In the genomic region with DNA sequence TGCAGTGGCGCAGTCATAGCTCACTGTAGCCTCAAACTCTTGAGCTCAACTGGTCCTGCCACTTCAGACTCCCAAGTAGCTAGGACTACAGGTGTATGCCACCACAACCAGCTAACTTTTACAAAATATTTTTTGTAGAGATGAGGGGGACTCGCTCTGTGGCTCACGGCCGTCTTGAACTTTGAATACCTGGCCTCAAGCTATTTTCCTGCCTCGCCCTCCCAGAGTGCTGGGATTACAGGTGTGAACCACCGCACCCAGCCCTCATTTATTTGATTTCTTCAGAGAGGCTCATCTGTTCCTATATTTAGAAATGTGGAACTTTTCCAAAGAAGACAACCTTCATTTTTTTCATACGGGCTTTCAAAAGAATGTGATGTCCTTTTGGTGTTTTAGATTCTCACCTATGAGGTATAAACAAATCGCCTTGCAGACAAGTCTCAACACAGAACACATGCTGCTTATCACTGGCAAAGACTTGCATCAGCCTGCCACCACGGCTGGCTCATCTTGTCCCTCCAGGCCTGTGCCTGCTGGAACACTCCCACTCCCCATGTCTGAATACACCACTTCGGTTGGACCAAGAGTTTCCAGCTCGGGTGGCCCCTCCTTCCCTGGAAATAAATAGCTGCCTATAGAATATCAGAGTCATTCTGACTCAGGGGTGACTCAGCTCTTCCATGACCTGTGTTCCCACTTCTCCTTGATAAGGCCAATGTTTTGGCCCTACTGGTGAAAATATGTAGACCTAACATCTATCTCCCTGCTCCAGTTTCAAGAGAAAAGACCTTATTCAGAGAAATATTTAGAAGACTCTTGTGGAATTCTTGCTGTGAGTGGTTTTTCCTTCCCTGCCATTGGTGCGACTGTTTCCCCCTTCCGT, we compare ENCODE assay signal across 1 cellular context.
TF ChIP-seq lines count a peak whose summit lies in the region.

No MANE protein-coding gene starts in this region.

TF ChIP-seq in K562, 482 proteins besides CTCF, POLR2A, EP300 and RAD21 (continued from another document and continues in another):
- TF ChIP-seq TAL1 (IDR thresholded peaks at IDR 0.05) (no peak), EZH2 (IDR thresholded peaks at IDR 0.05; ENCODE audit: borderline replicate concordance, low read depth, low read length) (no peak; the same call in 1 of the 2 replicates), ZNF224 (CRISPR knock-in tag; IDR thresholded peaks at IDR 0.05) (no peak), TRIM28 (IDR thresholded peaks at IDR 0.05) (no peak), RBFOX2 (IDR thresholded peaks at IDR 0.05; ENCODE audit: low read depth, low read length) (peak; percentile 74), IFI16 (CRISPR knock-in tag; IDR thresholded peaks at IDR 0.05) (peak; percentile 10; the same call in 1 of the 2 replicates), HEY1 (CRISPR knock-in tag; IDR thresholded peaks at IDR 0.05; ENCODE audit: borderline replicate concordance) (peak; percentile 12; the same call in 1 of the 2 replicates), SETDB1 (IDR thresholded peaks at IDR 0.05; ENCODE audit: low read length) (no peak), ATF7 (IDR thresholded peaks at IDR 0.05) (no peak), SMAD1 (IDR thresholded peaks at IDR 0.05; ENCODE audit: low read depth, low read length, partially characterized antibody) (peak; percentile 85), KLF13 (tag; IDR thresholded peaks at IDR 0.05; ENCODE audit: borderline replicate concordance, low read depth) (peak; percentile 83), ZNF584 (CRISPR knock-in tag; IDR thresholded peaks at IDR 0.05; ENCODE audit: low read depth) (no peak), NFRKB (IDR thresholded peaks at IDR 0.05; ENCODE audit: low read depth) (no peak), ZNF384 (IDR thresholded peaks at IDR 0.05; ENCODE audit: low read depth, low read length) (no peak), SRSF7 (optimal IDR thresholded peaks at IDR 0.05; ENCODE audit: low read depth, low read length) (no peak), POLR2AphosphoS5 (IDR thresholded peaks at IDR 0.05; ENCODE audit: control insufficient read depth, insufficient read depth, low read depth, low read length) (peak; percentile 93), HDAC2 (IDR thresholded peaks at IDR 0.05) (no peak), PRPF4 (IDR thresholded peaks at IDR 0.05; ENCODE audit: insufficient read depth, low read depth, low read length, poor library complexity, severe bottlenecking) (no peak), SMARCB1 (IDR thresholded peaks at IDR 0.05; ENCODE audit: insufficient read length, low read depth) (peak; percentile 87), ZFX (CRISPR knock-in tag; IDR thresholded peaks at IDR 0.05) (no peak), STAG1 (CRISPR knock-in tag; IDR thresholded peaks at IDR 0.05; ENCODE audit: borderline replicate concordance) (no peak), FOXM1 (IDR thresholded peaks at IDR 0.05; ENCODE audit: low read depth) (no peak), FOXM1 (CRISPR knock-in tag; IDR thresholded peaks at IDR 0.05; ENCODE audit: low read depth) (no peak), ZFPM2 (CRISPR knock-in tag; IDR thresholded peaks at IDR 0.05) (no peak), LARP7 (IDR thresholded peaks at IDR 0.05) (no peak), PHB (CRISPR knock-in tag; IDR thresholded peaks at IDR 0.05) (no peak), TOE1 (IDR thresholded peaks at IDR 0.05; ENCODE audit: borderline replicate concordance) (no peak), TOE1 (CRISPR knock-in tag; IDR thresholded peaks at IDR 0.05; ENCODE audit: borderline replicate concordance, low read depth) (no peak), ARID1B (IDR thresholded peaks at IDR 0.05) (no peak), NR2C1 (IDR thresholded peaks at IDR 0.05) (no peak), NR2C1 (tag; IDR thresholded peaks at IDR 0.05) (peak; percentile 77), ZNF174 (CRISPR knock-in tag; IDR thresholded peaks at IDR 0.05) (no peak), MYC (IDR thresholded peaks at IDR 0.05; ENCODE audit: low read depth, low read length) (peak; percentile 99), MYC (CRISPR knock-in tag; IDR thresholded peaks at IDR 0.05; ENCODE audit: borderline replicate concordance, low read depth) (peak; percentile 54; the same call in 1 of the 2 replicates), SIN3A (IDR thresholded peaks at IDR 0.05; ENCODE audit: borderline replicate concordance in 2 of 2, control insufficient read depth in 1 of 2, low read depth in 2 of 2, low read length in 2 of 2) (peak in 1 of 2 experiments; percentile 76; a peak in 1 of 4 replicates), NR3C1 (CRISPR knock-in tag; IDR thresholded peaks at IDR 0.05) (no peak), POLR2B (IDR thresholded peaks at IDR 0.05; ENCODE audit: low read depth, partially characterized antibody) (no peak), HNRNPLL (IDR thresholded peaks at IDR 0.05; ENCODE audit: low read depth, low read length, poor library complexity, severe bottlenecking) (peak; percentile 80), OTX1 (CRISPR knock-in tag; IDR thresholded peaks at IDR 0.05) (no peak), ELF2 (CRISPR knock-in tag; IDR thresholded peaks at IDR 0.05) (peak; percentile 78), ZNF586 (CRISPR knock-in tag; conservative IDR thresholded peaks at IDR 0.05) (no peak), HCFC1 (IDR thresholded peaks at IDR 0.05; ENCODE audit: low read depth, low read length) (peak; percentile 34; the same call in 1 of the 2 replicates), ZNF695 (CRISPR knock-in tag; IDR thresholded peaks at IDR 0.05) (no peak), GTF2E2 (tag; IDR thresholded peaks at IDR 0.05) (no peak)
- TF ChIP-seq, protein P1, sequence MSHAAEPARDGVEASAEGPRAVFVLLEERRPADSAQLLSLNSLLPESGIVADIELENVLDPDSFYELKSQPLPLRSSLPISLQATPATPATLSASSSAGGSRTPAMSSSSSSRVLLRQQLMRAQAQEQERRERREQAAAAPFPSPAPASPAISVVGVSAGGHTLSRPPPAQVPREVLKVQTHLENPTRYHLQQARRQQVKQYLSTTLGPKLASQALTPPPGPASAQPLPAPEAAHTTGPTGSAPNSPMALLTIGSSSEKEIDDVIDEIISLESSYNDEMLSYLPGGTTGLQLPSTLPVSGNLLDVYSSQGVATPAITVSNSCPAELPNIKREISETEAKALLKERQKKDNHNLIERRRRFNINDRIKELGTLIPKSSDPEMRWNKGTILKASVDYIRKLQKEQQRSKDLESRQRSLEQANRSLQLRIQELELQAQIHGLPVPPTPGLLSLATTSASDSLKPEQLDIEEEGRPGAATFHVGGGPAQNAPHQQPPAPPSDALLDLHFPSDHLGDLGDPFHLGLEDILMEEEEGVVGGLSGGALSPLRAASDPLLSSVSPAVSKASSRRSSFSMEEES (CRISPR knock-in tag; IDR thresholded peaks at IDR 0.05), result no peak
- TF ChIP-seq, protein P2, sequence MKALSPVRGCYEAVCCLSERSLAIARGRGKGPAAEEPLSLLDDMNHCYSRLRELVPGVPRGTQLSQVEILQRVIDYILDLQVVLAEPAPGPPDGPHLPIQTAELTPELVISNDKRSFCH (CRISPR knock-in tag; IDR thresholded peaks at IDR 0.05), result no peak; the same call in 1 of the 2 replicates
- TF ChIP-seq, protein P2 (tag; IDR thresholded peaks at IDR 0.05), result peak; percentile 85
- TF ChIP-seq, protein P3, sequence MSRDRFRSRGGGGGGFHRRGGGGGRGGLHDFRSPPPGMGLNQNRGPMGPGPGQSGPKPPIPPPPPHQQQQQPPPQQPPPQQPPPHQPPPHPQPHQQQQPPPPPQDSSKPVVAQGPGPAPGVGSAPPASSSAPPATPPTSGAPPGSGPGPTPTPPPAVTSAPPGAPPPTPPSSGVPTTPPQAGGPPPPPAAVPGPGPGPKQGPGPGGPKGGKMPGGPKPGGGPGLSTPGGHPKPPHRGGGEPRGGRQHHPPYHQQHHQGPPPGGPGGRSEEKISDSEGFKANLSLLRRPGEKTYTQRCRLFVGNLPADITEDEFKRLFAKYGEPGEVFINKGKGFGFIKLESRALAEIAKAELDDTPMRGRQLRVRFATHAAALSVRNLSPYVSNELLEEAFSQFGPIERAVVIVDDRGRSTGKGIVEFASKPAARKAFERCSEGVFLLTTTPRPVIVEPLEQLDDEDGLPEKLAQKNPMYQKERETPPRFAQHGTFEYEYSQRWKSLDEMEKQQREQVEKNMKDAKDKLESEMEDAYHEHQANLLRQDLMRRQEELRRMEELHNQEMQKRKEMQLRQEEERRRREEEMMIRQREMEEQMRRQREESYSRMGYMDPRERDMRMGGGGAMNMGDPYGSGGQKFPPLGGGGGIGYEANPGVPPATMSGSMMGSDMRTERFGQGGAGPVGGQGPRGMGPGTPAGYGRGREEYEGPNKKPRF (IDR thresholded peaks at IDR 0.05; ENCODE audit: low read depth, low read length), result no peak
- TF ChIP-seq, protein P4, sequence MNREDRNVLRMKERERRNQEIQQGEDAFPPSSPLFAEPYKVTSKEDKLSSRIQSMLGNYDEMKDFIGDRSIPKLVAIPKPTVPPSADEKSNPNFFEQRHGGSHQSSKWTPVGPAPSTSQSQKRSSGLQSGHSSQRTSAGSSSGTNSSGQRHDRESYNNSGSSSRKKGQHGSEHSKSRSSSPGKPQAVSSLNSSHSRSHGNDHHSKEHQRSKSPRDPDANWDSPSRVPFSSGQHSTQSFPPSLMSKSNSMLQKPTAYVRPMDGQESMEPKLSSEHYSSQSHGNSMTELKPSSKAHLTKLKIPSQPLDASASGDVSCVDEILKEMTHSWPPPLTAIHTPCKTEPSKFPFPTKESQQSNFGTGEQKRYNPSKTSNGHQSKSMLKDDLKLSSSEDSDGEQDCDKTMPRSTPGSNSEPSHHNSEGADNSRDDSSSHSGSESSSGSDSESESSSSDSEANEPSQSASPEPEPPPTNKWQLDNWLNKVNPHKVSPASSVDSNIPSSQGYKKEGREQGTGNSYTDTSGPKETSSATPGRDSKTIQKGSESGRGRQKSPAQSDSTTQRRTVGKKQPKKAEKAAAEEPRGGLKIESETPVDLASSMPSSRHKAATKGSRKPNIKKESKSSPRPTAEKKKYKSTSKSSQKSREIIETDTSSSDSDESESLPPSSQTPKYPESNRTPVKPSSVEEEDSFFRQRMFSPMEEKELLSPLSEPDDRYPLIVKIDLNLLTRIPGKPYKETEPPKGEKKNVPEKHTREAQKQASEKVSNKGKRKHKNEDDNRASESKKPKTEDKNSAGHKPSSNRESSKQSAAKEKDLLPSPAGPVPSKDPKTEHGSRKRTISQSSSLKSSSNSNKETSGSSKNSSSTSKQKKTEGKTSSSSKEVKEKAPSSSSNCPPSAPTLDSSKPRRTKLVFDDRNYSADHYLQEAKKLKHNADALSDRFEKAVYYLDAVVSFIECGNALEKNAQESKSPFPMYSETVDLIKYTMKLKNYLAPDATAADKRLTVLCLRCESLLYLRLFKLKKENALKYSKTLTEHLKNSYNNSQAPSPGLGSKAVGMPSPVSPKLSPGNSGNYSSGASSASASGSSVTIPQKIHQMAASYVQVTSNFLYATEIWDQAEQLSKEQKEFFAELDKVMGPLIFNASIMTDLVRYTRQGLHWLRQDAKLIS (CRISPR knock-in tag; IDR thresholded peaks at IDR 0.05), result peak; percentile 96
- TF ChIP-seq, protein P5, sequence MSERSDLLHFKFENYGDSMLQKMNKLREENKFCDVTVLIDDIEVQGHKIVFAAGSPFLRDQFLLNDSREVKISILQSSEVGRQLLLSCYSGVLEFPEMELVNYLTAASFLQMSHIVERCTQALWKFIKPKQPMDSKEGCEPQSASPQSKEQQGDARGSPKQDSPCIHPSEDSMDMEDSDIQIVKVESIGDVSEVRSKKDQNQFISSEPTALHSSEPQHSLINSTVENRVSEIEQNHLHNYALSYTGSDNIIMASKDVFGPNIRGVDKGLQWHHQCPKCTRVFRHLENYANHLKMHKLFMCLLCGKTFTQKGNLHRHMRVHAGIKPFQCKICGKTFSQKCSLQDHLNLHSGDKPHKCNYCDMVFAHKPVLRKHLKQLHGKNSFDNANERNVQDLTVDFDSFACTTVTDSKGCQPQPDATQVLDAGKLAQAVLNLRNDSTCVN (CRISPR knock-in tag; IDR thresholded peaks at IDR 0.05), result 0 out of 2 replicates have a peak, but pooled peaks have one; percentile 37
- TF ChIP-seq, protein P6, sequence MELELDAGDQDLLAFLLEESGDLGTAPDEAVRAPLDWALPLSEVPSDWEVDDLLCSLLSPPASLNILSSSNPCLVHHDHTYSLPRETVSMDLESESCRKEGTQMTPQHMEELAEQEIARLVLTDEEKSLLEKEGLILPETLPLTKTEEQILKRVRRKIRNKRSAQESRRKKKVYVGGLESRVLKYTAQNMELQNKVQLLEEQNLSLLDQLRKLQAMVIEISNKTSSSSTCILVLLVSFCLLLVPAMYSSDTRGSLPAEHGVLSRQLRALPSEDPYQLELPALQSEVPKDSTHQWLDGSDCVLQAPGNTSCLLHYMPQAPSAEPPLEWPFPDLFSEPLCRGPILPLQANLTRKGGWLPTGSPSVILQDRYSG (tag; conservative IDR thresholded peaks at IDR 0.05; ENCODE audit: low read depth), result peak; percentile 95
- TF ChIP-seq, protein P7, sequence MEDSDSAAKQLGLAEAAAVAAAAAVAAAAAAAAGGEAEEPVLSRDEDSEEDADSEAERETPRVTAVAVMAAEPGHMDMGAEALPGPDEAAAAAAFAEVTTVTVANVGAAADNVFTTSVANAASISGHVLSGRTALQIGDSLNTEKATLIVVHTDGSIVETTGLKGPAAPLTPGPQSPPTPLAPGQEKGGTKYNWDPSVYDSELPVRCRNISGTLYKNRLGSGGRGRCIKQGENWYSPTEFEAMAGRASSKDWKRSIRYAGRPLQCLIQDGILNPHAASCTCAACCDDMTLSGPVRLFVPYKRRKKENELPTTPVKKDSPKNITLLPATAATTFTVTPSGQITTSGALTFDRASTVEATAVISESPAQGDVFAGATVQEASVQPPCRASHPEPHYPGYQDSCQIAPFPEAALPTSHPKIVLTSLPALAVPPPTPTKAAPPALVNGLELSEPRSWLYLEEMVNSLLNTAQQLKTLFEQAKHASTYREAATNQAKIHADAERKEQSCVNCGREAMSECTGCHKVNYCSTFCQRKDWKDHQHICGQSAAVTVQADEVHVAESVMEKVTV (CRISPR knock-in tag; IDR thresholded peaks at IDR 0.05), result peak; percentile 21; the same call in 1 of the 2 replicates
- TF ChIP-seq, protein P8, sequence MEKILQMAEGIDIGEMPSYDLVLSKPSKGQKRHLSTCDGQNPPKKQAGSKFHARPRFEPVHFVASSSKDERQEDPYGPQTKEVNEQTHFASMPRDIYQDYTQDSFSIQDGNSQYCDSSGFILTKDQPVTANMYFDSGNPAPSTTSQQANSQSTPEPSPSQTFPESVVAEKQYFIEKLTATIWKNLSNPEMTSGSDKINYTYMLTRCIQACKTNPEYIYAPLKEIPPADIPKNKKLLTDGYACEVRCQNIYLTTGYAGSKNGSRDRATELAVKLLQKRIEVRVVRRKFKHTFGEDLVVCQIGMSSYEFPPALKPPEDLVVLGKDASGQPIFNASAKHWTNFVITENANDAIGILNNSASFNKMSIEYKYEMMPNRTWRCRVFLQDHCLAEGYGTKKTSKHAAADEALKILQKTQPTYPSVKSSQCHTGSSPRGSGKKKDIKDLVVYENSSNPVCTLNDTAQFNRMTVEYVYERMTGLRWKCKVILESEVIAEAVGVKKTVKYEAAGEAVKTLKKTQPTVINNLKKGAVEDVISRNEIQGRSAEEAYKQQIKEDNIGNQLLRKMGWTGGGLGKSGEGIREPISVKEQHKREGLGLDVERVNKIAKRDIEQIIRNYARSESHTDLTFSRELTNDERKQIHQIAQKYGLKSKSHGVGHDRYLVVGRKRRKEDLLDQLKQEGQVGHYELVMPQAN (IDR thresholded peaks at IDR 0.05; ENCODE audit: borderline replicate concordance), result no peak
- TF ChIP-seq, protein P9, sequence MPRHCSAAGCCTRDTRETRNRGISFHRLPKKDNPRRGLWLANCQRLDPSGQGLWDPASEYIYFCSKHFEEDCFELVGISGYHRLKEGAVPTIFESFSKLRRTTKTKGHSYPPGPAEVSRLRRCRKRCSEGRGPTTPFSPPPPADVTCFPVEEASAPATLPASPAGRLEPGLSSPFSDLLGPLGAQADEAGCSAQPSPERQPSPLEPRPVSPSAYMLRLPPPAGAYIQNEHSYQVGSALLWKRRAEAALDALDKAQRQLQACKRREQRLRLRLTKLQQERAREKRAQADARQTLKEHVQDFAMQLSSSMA (CRISPR knock-in tag; IDR thresholded peaks at IDR 0.05), result no peak
